In genomic region chr19:47713046-47714021, GRCh38 we compare ENCODE assay signal across 8 cellular contexts. TPM values are rescaled to one million over a fixed set of nuclear protein-coding genes. Genes with fewer than 3 reads are reported as not detected.
A peak's percentile ranks its signal among the peaks of the same experiment; 100 is the strongest.
DNase-seq lines count a peak whose midpoint lies in the region; ATAC-seq and TF ChIP-seq lines count a peak whose summit lies in the region.

EHD2 (plus strand) TSS chr19:47713422; CDS start chr19:47716613, 3,191 bp downstream.

- ATAC-seq in T-helper 17 cell (peak; percentile 57), HG02870 (IDR thresholded peaks at IDR 0.05; ENCODE audit: unreplicated experiment) (no peak), HG02970 (IDR thresholded peaks at IDR 0.05; ENCODE audit: low FRiP score, unreplicated experiment) (no peak)

- H3K4me3 Mint-ChIP-seq in T-helper 17 cell (no peak within 1 kb of the TSS), MCF 10A (ENCODE audit: unreplicated experiment) (peak within 1 kb of the TSS; percentile 90)

- peaks cover 11% of the 10 kb centered on the region for H3K36me3 Mint-ChIP-seq in T-helper 17 cell (ENCODE audit: low read depth)
- H3K36me3 Mint-ChIP-seq in MCF 10A (ENCODE audit: insufficient read depth, unreplicated experiment) = peaks cover 40% of the 10 kb centered on the region

- H3K4me1 Mint-ChIP-seq in T-helper 17 cell = peaks cover 8% of the 10 kb centered on the region
- peaks cover 24% of the 10 kb centered on the region for H3K4me1 Mint-ChIP-seq in MCF 10A (ENCODE audit: insufficient read depth, unreplicated experiment)

- BruUV-seq in MCF 10A (replicated peaks; lab: Mats Ljungman, UMichigan) = no TSS peak

- H3K4me3 ChIP-seq in H7 (ENCODE audit: insufficient read depth, low read depth, low read length) = peak within 1 kb of the TSS; percentile 70
- peak within 1 kb of the TSS; percentile 71 for H3K4me3 ChIP-seq in iPS-18c (ENCODE audit: insufficient read depth, low read depth, low read length)
- H3K4me3 ChIP-seq in skin epidermis = peak within 1 kb of the TSS; percentile 39 to 78 (median 54)

- intact Hi-C loops in MCF 10A (cut with micrococcal nuclease) = loop anchor here (1.0 to 5.0 kb wide), 3 partner anchors 30 to 149 kb away; no protein-coding TSS in a partner anchor

- H3K27ac ChIP-seq in skin epidermis = peak within 1 kb of the TSS; percentile 45 to 98 (median 89)

- POLR2A ChIA-PET in MCF 10A (lab: Yijun Ruan, JAX) = interaction anchor here (0.8 to 13.6 kb wide), 16 partner anchors 11 to 278 kb away, joined by 3 to 259 read pairs (median 5); partner anchors contain the start of gene NOP53

- peaks cover 46% of the 10 kb centered on the region for H3K27me3 Mint-ChIP-seq in T-helper 17 cell
- no peaks in the 10 kb centered on the region for H3K27me3 Mint-ChIP-seq in MCF 10A (ENCODE audit: insufficient read depth, unreplicated experiment)

- H3K9me3 ChIP-seq in T-helper 17 cell (ENCODE audit: control insufficient read depth, low read length, poor library complexity, severe bottlenecking) (no peaks in the 10 kb centered on the region), iPS-18c (ENCODE audit: control insufficient read depth, insufficient read depth, low read length) (peaks cover 4% of the 10 kb centered on the region)

- H3K36me3 ChIP-seq in H7 (replicated peaks; ENCODE audit: control insufficient read depth, insufficient read depth, low read length) = no peaks in the 10 kb centered on the region

- DNase-seq in A172 (ENCODE audit: low spot score) (peak; percentile 42), H7 (peak; percentile 97), T-helper 17 cell (peak; percentile 12 to 28 (median 22)), MCF 10A (ENCODE audit: unreplicated experiment) (peak; percentile 81)

- CTCF ChIA-PET in MCF 10A (lab: Yijun Ruan, JAX) = interaction anchor here (0.5 to 5.2 kb wide), 26 partner anchors 11 to 651 kb away, joined by 3 to 78 read pairs (median 5); partner anchors contain the start of genes NOP53, SYNGR4 and TMEM143

- H3K27me3 ChIP-seq in H7 (ENCODE audit: control insufficient read depth, insufficient read depth, low read length) = no peaks in the 10 kb centered on the region

- H3K27ac Mint-ChIP-seq in T-helper 17 cell (no peak within 1 kb of the TSS), MCF 10A (ENCODE audit: low read depth, unreplicated experiment) (peak within 1 kb of the TSS; percentile 62)

- no peaks in the 10 kb centered on the region for H3K9me3 Mint-ChIP-seq in MCF 10A (ENCODE audit: unreplicated experiment)

- TF ChIP-seq CTCF in MCF 10A (IDR thresholded peaks at IDR 0.05; ENCODE audit: unreplicated experiment) = peak; percentile 97

RNA-seq across cellular contexts. Expression of gene EHD2, which starts in this region (rescaled TPM):
- total RNA-seq in A172 (2014; rRNA removed; shearing (Covaris generic)) = 24.0 and 28.6 TPM in 2 replicates
- total RNA-seq in H7 (2014; rRNA removed; shearing (Covaris generic)) = 6.2 and 7.5 TPM in 2 replicates
- total RNA-seq in T-helper 17 cell (under 1 TPM in 1 of 2 donors, not detected in 1; 0.70 TPM), MCF 10A (2022) (88.8 and 104 TPM in 2 replicates)

Comparison
In these comparisons a context has a peak if more than half of its experiments do, and no peak if none do; other contexts are left out.
1. Peak in DNase-seq and ATAC-seq in T-helper 17 cell; RNA of the gene not detected or under 1 TPM.
2. DNase-seq: peak in every context shown above with its lines; median percentile 97 in H7; 81 in MCF 10A; 42 in A172; 22 in T-helper 17 cell.